18 cellular contexts compared by ENCODE assay signal in genomic region chr9:80552931-80553330, GRCh38.
DNase-seq lines count a peak whose midpoint lies in the region; ATAC-seq and TF ChIP-seq lines count a peak whose summit lies in the region.
"Had no signal": no experiment of that assay in that cellular context is flagged by ENCODE, and none has a peak within 500 bp of the region (broad histone marks: within the 10 kb centered on the region; RNA-seq: fewer than 3 reads in every experiment).

No MANE protein-coding gene starts in this region.

- no peak for TF ChIP-seq CTCF in gastrocnemius medialis (IDR thresholded peaks at IDR 0.05 in 4 of 5, conservative IDR thresholded peaks at IDR 0.05 in 1 of 5)
- no peak for TF ChIP-seq CTCF in HFFc6 (IDR thresholded peaks at IDR 0.05)
- no peak for TF ChIP-seq CTCF in dorsolateral prefrontal cortex (IDR thresholded peaks at IDR 0.05 in 54 of 56, conservative IDR thresholded peaks at IDR 0.05 in 2 of 56; ENCODE audit: low read depth in 1 of 56, partially characterized antibody in 56 of 56)

- no peaks in the 10 kb centered on the region for H3K27me3 Mint-ChIP-seq in HFFc6 (ENCODE audit: insufficient read depth)
- H3K27me3 Mint-ChIP-seq: activated naive CD8-positive, alpha-beta T cell treated with anti-CD3 and anti-CD28 coated beads, Interleukin-2, amount 10 ng/mL, durations not matched to agents 7 days and 5 days had no signal

- DNase-seq in H4 (ENCODE audit: low spot score): peak; percentile 77
- peak; percentile 69 for DNase-seq in adipocyte (ENCODE audit: low read depth)
- peak; percentile 52 for DNase-seq in left cardiac atrium
- DNase-seq in gastrocnemius medialis: peak; percentile 6 to 33
- no peak for DNase-seq in NCI-H1105 treated with DMSO at 0.1 percent for 48 hours (lab: John Stamatoyannopoulos, UW)
- no peak for DNase-seq in HFFc6
- DNase-seq in dorsolateral prefrontal cortex: no peak
- DNase-seq: activated CD4-positive, alpha-beta T cell treated with anti-CD3 and anti-CD28 coated beads, Interleukin-2, amount 50 U/mL, for 48 hours; activated naive CD8-positive, alpha-beta T cell treated with anti-CD3 and anti-CD28 coated beads, Interleukin-2, amount 10 ng/mL, durations not matched to agents 7 days and 5 days; activated T-cell treated with anti-CD3 and anti-CD28 coated beads, Interleukin-2, amount 50 U/mL, for 48 hours; AML-193; colonic mucosa; DMS153; Karpas-422; NCI-H2081; T-helper 9 cell had no signal

- H3K4me1 ChIP-seq in adipocyte (ENCODE audit: control insufficient read depth, insufficient read depth, low read length) (no peaks in the 10 kb centered on the region), gastrocnemius medialis (peaks cover 0 to 4% of the 10 kb centered on the region in 2 donors)
- H3K4me1 ChIP-seq: colonic mucosa had no signal

- H3K4me3 Mint-ChIP-seq in HFFc6: no peak overlapping the region
- H3K4me3 Mint-ChIP-seq: activated naive CD8-positive, alpha-beta T cell treated with anti-CD3 and anti-CD28 coated beads, Interleukin-2, amount 10 ng/mL, durations not matched to agents 7 days and 5 days had no signal

- no peak for TF ChIP-seq POLR2A in gastrocnemius medialis (IDR thresholded peaks at IDR 0.05)

- in situ Hi-C loops in gastrocnemius medialis (cut with MboI; ENCODE audit: low sequenced_read_pairs in 4 of 4): no loop called here

- intact Hi-C loops in left cardiac atrium (cut with DNase I) (no loop called here), gastrocnemius medialis (cut with DNase I; ENCODE audit: low total_unique reads) (no loop called here), dorsolateral prefrontal cortex (cut with DNase I) (no loop called here)

- H3K9me3 ChIP-seq in adipocyte (ENCODE audit: control insufficient read depth, low read length) (no peaks in the 10 kb centered on the region), gastrocnemius medialis (no peaks in the 10 kb centered on the region)
- H3K9me3 ChIP-seq: colonic mucosa had no signal

- H3K36me3 Mint-ChIP-seq in HFFc6 (ENCODE audit: low read depth): no peaks in the 10 kb centered on the region
- H3K36me3 Mint-ChIP-seq: activated naive CD8-positive, alpha-beta T cell treated with anti-CD3 and anti-CD28 coated beads, Interleukin-2, amount 10 ng/mL, durations not matched to agents 7 days and 5 days had no signal

- no peak overlapping the region for H3K27ac Mint-ChIP-seq in HFFc6
- H3K27ac Mint-ChIP-seq: activated naive CD8-positive, alpha-beta T cell treated with anti-CD3 and anti-CD28 coated beads, Interleukin-2, amount 10 ng/mL, durations not matched to agents 7 days and 5 days had no signal

- H3K9ac ChIP-seq in adipocyte (ENCODE audit: low read length): no peak overlapping the region

- H3K27me3 ChIP-seq in adipocyte (replicated peaks; ENCODE audit: control insufficient read depth, insufficient read depth, low read length) (no peaks in the 10 kb centered on the region), gastrocnemius medialis (no peaks in the 10 kb centered on the region), dorsolateral prefrontal cortex (no peaks in the 10 kb centered on the region)
- H3K27me3 ChIP-seq: colonic mucosa had no signal

- H3K4me3 ChIP-seq in adipocyte (ENCODE audit: low read length): no peak overlapping the region
- H3K4me3 ChIP-seq in gastrocnemius medialis: no peak overlapping the region
- no peak overlapping the region for H3K4me3 ChIP-seq in dorsolateral prefrontal cortex
- H3K4me3 ChIP-seq: colonic mucosa had no signal

- H3K9me3 Mint-ChIP-seq in HFFc6: peaks cover 35% of the 10 kb centered on the region
- H3K9me3 Mint-ChIP-seq: activated naive CD8-positive, alpha-beta T cell treated with anti-CD3 and anti-CD28 coated beads, Interleukin-2, amount 10 ng/mL, durations not matched to agents 7 days and 5 days had no signal

- H3K27ac ChIP-seq in gastrocnemius medialis (no peak overlapping the region), dorsolateral prefrontal cortex (no peak overlapping the region)
- H3K27ac ChIP-seq: colonic mucosa had no signal

- ATAC-seq in left cardiac atrium (peak; percentile 70 to 82), gastrocnemius medialis (peak; percentile 53 to 60), GM18873 (IDR thresholded peaks at IDR 0.05; ENCODE audit: low FRiP score, unreplicated experiment) (no peak)
- ATAC-seq: esophagus mucosa had no signal

- H3K36me3 ChIP-seq in adipocyte (ENCODE audit: control insufficient read depth, insufficient read depth, low read length, severe bottlenecking): no peaks in the 10 kb centered on the region
- no peaks in the 10 kb centered on the region for H3K36me3 ChIP-seq in gastrocnemius medialis
- H3K36me3 ChIP-seq: colonic mucosa had no signal

- H3K4me1 Mint-ChIP-seq in HFFc6 (ENCODE audit: low read depth): no peaks in the 10 kb centered on the region
- H3K4me1 Mint-ChIP-seq: activated naive CD8-positive, alpha-beta T cell treated with anti-CD3 and anti-CD28 coated beads, Interleukin-2, amount 10 ng/mL, durations not matched to agents 7 days and 5 days had no signal

Comparison
In these comparisons a context has a peak if more than half of its experiments do, and no peak if none do; other contexts are left out.
1. DNase-seq: peak in H4 (single experiment), adipocyte (single experiment), left cardiac atrium (single experiment) and gastrocnemius medialis (2 of 2); none in NCI-H1105 treated with DMSO at 0.1 percent for 48 hours (single experiment), HFFc6 (single experiment) and dorsolateral prefrontal cortex (0 of 10).